In the genomic region with DNA sequence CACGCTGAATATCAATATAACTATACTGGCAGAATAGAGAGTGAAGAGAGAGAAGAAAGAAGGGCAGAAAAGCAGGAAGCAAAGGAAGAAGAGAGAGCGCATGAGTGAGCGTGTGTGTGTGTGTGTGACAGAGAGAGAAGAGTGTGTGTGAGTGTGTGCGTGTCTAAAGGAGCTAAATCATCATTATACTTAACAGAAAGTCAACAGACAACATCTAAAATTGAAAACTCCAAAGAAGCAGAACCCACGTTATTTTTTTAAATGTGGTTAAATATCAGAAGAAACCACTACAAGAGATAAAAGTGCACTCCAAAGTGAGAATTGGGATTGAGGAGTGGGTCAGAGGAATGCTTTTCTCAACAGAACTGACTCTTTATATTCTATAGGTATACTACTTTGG, we compare ENCODE assay signal across 17 cellular contexts.
"Had no signal": no experiment of that assay in that cellular context is flagged by ENCODE, and none has a peak within 500 bp of the region (broad histone marks: within the 10 kb centered on the region; RNA-seq: fewer than 3 reads in every experiment).

No MANE protein-coding gene starts in this region.

- H3K27me3 Mint-ChIP-seq: stimulated activated naive B cell treated with anti-CD40 and anti-IgM and Interleukin-4, amounts not matched to agents 10 μg/mL and 1 μg/mL and 100 μg/mL, for 72 hours had no signal

- H3K4me1 ChIP-seq: adrenal gland, left ventricle myocardium inferior, transverse colon had no signal

- H3K27me3 ChIP-seq: adrenal gland, transverse colon had no signal

- H3K9me3 ChIP-seq: adrenal gland, left ventricle myocardium inferior, transverse colon had no signal

- H3K27ac Mint-ChIP-seq: activated T-cell treated with anti-CD3 and anti-CD28 coated beads, Interleukin-2, amount 50 U/mL, for 72 hours; stimulated activated naive B cell treated with anti-CD40 and anti-IgM and Interleukin-4, amounts not matched to agents 10 μg/mL and 1 μg/mL and 100 μg/mL, for 72 hours; WTC11 had no signal

- H3K4me3 Mint-ChIP-seq: activated T-cell treated with anti-CD3 and anti-CD28 coated beads, Interleukin-2, amount 50 U/mL, for 72 hours; stimulated activated naive B cell treated with anti-CD40 and anti-IgM and Interleukin-4, amounts not matched to agents 10 μg/mL and 1 μg/mL and 100 μg/mL, for 72 hours; WTC11 had no signal

- DNase-seq: activated CD4-positive, alpha-beta T cell treated with anti-CD3 and anti-CD28 coated beads, Interleukin-2, amount 50 U/mL, for 48 hours; activated gamma-delta T cell treated with Interleukin-2 at 50 U/mL for 16 hours; activated T-cell treated with anti-CD3 and anti-CD28 coated beads, Interleukin-2, amount 50 U/mL, for 72 hours; adrenal gland; caudate nucleus; effector CD4-positive, alpha-beta T cell; foreskin melanocyte; head of caudate nucleus; left ventricle myocardium inferior; mesenchymal stem cell; stimulated activated CD4-positive, alpha-beta T cell treated with anti-CD3 and anti-CD28 coated beads, Interleukin-2, amount 100 ng/mL, for 24 hours; stimulated activated naive B cell treated with anti-CD40 and anti-IgM and Interleukin-4, amounts not matched to agents 10 μg/mL and 1 μg/mL and 100 μg/mL, for 72 hours; substantia nigra; transverse colon had no signal

- H3K27ac ChIP-seq: adrenal gland, coronary artery, left ventricle myocardium inferior, transverse colon had no signal

- H3K4me1 Mint-ChIP-seq: WTC11 had no signal

- H3K9me3 Mint-ChIP-seq: activated T-cell treated with anti-CD3 and anti-CD28 coated beads, Interleukin-2, amount 50 U/mL, for 72 hours; stimulated activated naive B cell treated with anti-CD40 and anti-IgM and Interleukin-4, amounts not matched to agents 10 μg/mL and 1 μg/mL and 100 μg/mL, for 72 hours had no signal

- ATAC-seq: sciatic nerve; stimulated activated naive B cell treated with anti-CD40 and anti-IgM and Interleukin-4, amounts not matched to agents 10 μg/mL and 1 μg/mL and 100 μg/mL, for 72 hours; WTC11 had no signal
